In the genomic region with DNA sequence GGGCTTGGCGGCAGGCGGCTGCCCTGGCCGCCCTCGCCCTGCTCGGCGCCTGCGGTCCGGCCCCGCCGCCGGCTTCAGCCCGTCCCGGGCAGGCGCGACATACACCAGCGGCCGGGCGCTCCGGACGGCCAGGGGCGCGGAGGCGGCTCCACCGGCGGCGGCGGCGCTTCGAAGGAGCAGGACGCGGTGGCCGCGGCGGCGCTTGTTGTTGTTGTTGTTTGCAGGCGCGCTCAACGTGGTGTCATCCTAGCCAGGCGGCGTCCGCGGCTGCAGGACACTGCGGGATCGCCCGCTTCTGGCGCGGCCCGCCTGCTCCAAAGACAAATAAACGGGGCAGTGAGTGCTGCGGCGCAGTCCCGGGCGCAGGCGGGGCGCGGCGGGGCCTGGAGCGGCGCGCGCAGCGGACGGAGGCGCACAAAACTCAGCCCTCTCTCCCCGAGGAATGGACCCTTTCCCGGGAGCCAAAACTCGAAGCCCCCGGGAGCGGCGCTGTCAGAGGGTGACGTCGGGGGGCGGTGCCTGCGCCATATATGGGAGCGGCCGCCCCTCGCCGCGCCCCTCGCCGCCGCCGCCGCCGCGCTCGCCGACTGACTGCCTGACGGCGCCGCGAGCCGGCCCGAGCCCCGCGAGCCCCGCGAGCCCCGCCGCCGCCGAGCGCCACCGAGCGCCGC, we compare ENCODE assay signal across 8 cellular contexts. TPM values are rescaled to one million over a fixed set of nuclear protein-coding genes. Genes with fewer than 3 reads are reported as not detected.
DNase-seq lines count a peak whose midpoint lies in the region; ATAC-seq, FAIRE-seq and TF ChIP-seq lines count a peak whose summit lies in the region.

A gene with protein sequence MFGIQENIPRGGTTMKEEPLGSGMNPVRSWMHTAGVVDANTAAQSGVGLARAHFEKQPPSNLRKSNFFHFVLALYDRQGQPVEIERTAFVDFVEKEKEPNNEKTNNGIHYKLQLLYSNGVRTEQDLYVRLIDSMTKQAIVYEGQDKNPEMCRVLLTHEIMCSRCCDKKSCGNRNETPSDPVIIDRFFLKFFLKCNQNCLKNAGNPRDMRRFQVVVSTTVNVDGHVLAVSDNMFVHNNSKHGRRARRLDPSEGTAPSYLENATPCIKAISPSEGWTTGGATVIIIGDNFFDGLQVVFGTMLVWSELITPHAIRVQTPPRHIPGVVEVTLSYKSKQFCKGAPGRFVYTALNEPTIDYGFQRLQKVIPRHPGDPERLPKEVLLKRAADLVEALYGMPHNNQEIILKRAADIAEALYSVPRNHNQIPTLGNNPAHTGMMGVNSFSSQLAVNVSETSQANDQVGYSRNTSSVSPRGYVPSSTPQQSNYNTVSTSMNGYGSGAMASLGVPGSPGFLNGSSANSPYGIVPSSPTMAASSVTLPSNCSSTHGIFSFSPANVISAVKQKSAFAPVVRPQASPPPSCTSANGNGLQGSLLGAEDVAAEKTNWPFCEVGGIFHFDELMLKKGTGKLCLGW (minus strand): TSS at position 444 of the 671 bp plus-strand sequence. CDS start 506 bp downstream, outside the sequence.

- POLR2A ChIA-PET in Panc1 (lab: Charles Lee) (interaction anchor here (0.6 kb wide), 1 partner anchor 844 kb away, joined by 10 read pairs; no protein-coding TSS in a partner anchor), GM10248 (lab: Yijun Ruan, JAX) (no interaction called here)

- H3K4me1 ChIP-seq in Panc1 (ENCODE audit: control insufficient read depth, insufficient read depth, low read length) (peaks cover 9% of the 10 kb centered on the region), skeletal muscle satellite cell (ENCODE audit: control insufficient read depth, insufficient read depth, low read length) (peaks cover 18% of the 10 kb centered on the region)

- FAIRE-seq in H54 (lab: Jason Lieb, UNC): no peak

- peaks cover 23% of the 10 kb centered on the region for H3K27me3 ChIP-seq in Panc1 (ENCODE audit: control insufficient read depth, insufficient read depth, low read length)
- H3K27me3 ChIP-seq in skeletal muscle satellite cell (ENCODE audit: control insufficient read depth, insufficient read depth, low read length): peaks cover 52% of the 10 kb centered on the region

- no peak within 1 kb of the TSS for H3K27ac ChIP-seq in Panc1 (ENCODE audit: low read length)

- CTCF ChIA-PET in Panc1 (lab: Charles Lee): no interaction called here
- CTCF ChIA-PET in GM10248 (lab: Yijun Ruan, JAX): no interaction called here

- TF ChIP-seq POLR2A in H54 (IDR thresholded peaks at IDR 0.05; ENCODE audit: low read depth, low read length): no peak

- H3K9me3 ChIP-seq in Panc1 (ENCODE audit: control insufficient read depth, insufficient read depth, low read depth, low read length) (no peaks in the 10 kb centered on the region), skeletal muscle satellite cell (replicated peaks; ENCODE audit: low read length) (no peaks in the 10 kb centered on the region)

- H3K4me2 ChIP-seq in skeletal muscle satellite cell (ENCODE audit: low read length): peak within 1 kb of the TSS; percentile 78

- ATAC-seq in Panc1: peak; percentile 89

- peak within 1 kb of the TSS; percentile 54 to 59 for H3K4me3 ChIP-seq in Panc1 (ENCODE audit: low read depth in 2 of 2, low read length in 2 of 2)
- H3K4me3 ChIP-seq in iPS-11a (ENCODE audit: low read depth, low read length): peak within 1 kb of the TSS; percentile 13
- peak within 1 kb of the TSS; percentile 90 for H3K4me3 ChIP-seq in skeletal muscle satellite cell (ENCODE audit: low read length)

- BruUV-seq in Panc1 (replicated peaks; lab: Mats Ljungman, UMichigan): no TSS peak

- H3K36me3 ChIP-seq in Panc1 (ENCODE audit: control insufficient read depth, insufficient read depth, low read length): no peaks in the 10 kb centered on the region
- H3K36me3 ChIP-seq in skeletal muscle satellite cell (ENCODE audit: insufficient read depth, low read length): peaks cover 9% of the 10 kb centered on the region

- in situ Hi-C loops in Panc1 (cut with HindIII; ENCODE audit: low pct_unique_long_range_greater_than_20kb, low sequenced_read_pairs): no loop called here

- no peak for TF ChIP-seq CTCF in Panc1 (IDR thresholded peaks at IDR 0.05)
- TF ChIP-seq CTCF in GM10248 (IDR thresholded peaks at IDR 0.05; ENCODE audit: control extremely low read depth, extremely low read depth, low read depth, missing control alignments): no peak

- peak within 1 kb of the TSS; percentile 89 for H3K9ac ChIP-seq in skeletal muscle satellite cell (ENCODE audit: low read depth, low read length)

- intact Hi-C loops in Panc1 (cut with micrococcal nuclease; ENCODE audit: unreplicated experiment): loop anchor here (5.0 to 10.0 kb wide), 2 partner anchors 82 to 499 kb away; a partner anchor contains a TSS

- peak; percentile 4 for DNase-seq in NCI-H146 (lab: John Stamatoyannopoulos, UW)
- no peak for DNase-seq in NCI-H146 treated with DMSO at 0.1 percent for 48 hours (lab: John Stamatoyannopoulos, UW; ENCODE audit: unreplicated experiment)
- no peak for DNase-seq in Panc1 (ENCODE audit: low read depth, low spot score)
- peak; percentile 72 for DNase-seq in astrocyte of the hippocampus (ENCODE audit: low read depth, low spot score)
- DNase-seq in GM10248 (ENCODE audit: extremely low spot score): no peak
- DNase-seq in H54 (ENCODE audit: insufficient read length, low spot score): no peak

RNA-seq across cellular contexts. Expression of the gene that starts here (rescaled TPM):
- total RNA-seq in Panc1 (2021; ENCODE audit: unreplicated experiment): 0.64 TPM
- polyA plus RNA-seq in Panc1 (2012; ENCODE audit: insufficient read length): 0.45 TPM
- total RNA-seq in skeletal muscle satellite cell (2012; rRNA removed): 12.9 and 16.2 TPM in 2 replicates

Comparison
In these comparisons a context has a peak if more than half of its experiments do, and no peak if none do; other contexts are left out.
1. DNase-seq: peak in NCI-H146 (single experiment) and astrocyte of the hippocampus (single experiment); none in NCI-H146 treated with DMSO at 0.1 percent for 48 hours (single experiment), Panc1 (single experiment), GM10248 (single experiment) and H54 (single experiment).
2. Peak in ATAC-seq and H3K4me3 ChIP-seq in Panc1; RNA of the gene not detected or under 1 TPM.
3. H3K4me3 ChIP-seq: peak in every context shown above with its lines; median percentile 90 in skeletal muscle satellite cell; 56 in Panc1; 13 in iPS-11a.